Comparison of ENCODE assay signal across 1 cellular context in the genomic region with DNA sequence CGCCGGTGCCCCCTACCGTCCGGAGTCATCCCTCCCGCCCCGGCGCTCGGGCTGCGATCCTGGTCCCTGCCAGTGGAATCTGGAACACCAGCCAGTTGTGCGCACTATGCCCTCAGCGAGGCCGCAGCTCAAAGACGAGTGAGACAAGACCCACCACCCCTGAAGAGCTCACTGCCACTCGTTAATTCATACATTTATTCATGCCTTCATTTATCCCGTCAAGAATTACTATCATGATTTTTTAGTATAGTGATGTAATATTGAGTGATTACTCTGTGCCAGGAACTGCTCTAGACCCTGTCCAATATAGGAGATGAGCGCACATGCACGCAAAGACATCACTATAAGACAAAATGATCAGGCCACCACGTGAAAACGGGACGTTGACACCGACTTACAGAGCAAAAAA.
A peak's percentile ranks its signal among the peaks of the same experiment; 100 is the strongest.
TF ChIP-seq lines count a peak whose summit lies in the region.

No MANE protein-coding gene starts in this region.

TF ChIP-seq in HepG2, 621 proteins besides CTCF, POLR2A, EP300 and RAD21 (continued from another document and continues in another):
- TF ChIP-seq ZBTB7A (CRISPR knock-in tag; IDR thresholded peaks at IDR 0.05) (no peak), JUND (CRISPR knock-in tag; IDR thresholded peaks at IDR 0.05) (no peak; the same call in 1 of the 2 replicates), PPARG (CRISPR knock-in tag; conservative IDR thresholded peaks at IDR 0.05) (0 out of 2 replicates have a peak, but pooled peaks have one; percentile 15), GABPA (IDR thresholded peaks at IDR 0.05; ENCODE audit: low read depth, low read length) (no peak), GABPA (CRISPR knock-in tag; IDR thresholded peaks at IDR 0.05; ENCODE audit: low read depth) (no peak), TAF1 (CRISPR knock-in tag; IDR thresholded peaks at IDR 0.05) (no peak), ZNF3 (CRISPR knock-in tag; IDR thresholded peaks at IDR 0.05) (no peak), POGZ (CRISPR knock-in tag; IDR thresholded peaks at IDR 0.05) (no peak), ZNF17 (CRISPR knock-in tag; IDR thresholded peaks at IDR 0.05) (no peak), ZSCAN21 (CRISPR knock-in tag; IDR thresholded peaks at IDR 0.05; ENCODE audit: borderline replicate concordance) (no peak), ZNF354B (CRISPR knock-in tag; IDR thresholded peaks at IDR 0.05) (no peak), ZNF546 (CRISPR knock-in tag; conservative IDR thresholded peaks at IDR 0.05) (no peak), SRSF1 (optimal IDR thresholded peaks at IDR 0.05; ENCODE audit: low read depth, low read length) (no peak), TGIF2 (CRISPR knock-in tag; IDR thresholded peaks at IDR 0.05) (no peak; the same call in 1 of the 2 replicates), RNF2 (conservative IDR thresholded peaks at IDR 0.05; ENCODE audit: low read depth) (no peak), ZNF430 (CRISPR knock-in tag; IDR thresholded peaks at IDR 0.05) (no peak), ZNF83 (CRISPR knock-in tag; IDR thresholded peaks at IDR 0.05; ENCODE audit: borderline replicate concordance) (no peak), CHD2 (IDR thresholded peaks at IDR 0.05; ENCODE audit: low read depth, low read length) (no peak), JUNB (CRISPR knock-in tag; IDR thresholded peaks at IDR 0.05; ENCODE audit: borderline replicate concordance) (no peak), ZNF749 (CRISPR knock-in tag; IDR thresholded peaks at IDR 0.05; ENCODE audit: borderline replicate concordance) (no peak), STAT5B (CRISPR knock-in tag; IDR thresholded peaks at IDR 0.05) (no peak), MIER2 (CRISPR knock-in tag; IDR thresholded peaks at IDR 0.05) (peak; percentile 45; the same call in 1 of the 2 replicates), HOXA7 (CRISPR knock-in tag; IDR thresholded peaks at IDR 0.05) (no peak), ZNF777 (CRISPR knock-in tag; IDR thresholded peaks at IDR 0.05) (no peak), TBX3 (IDR thresholded peaks at IDR 0.05; ENCODE audit: borderline replicate concordance) (no peak), ZMYM4 (CRISPR knock-in tag; IDR thresholded peaks at IDR 0.05) (no peak), PHF8 (CRISPR knock-in tag; IDR thresholded peaks at IDR 0.05) (no peak), MED8 (CRISPR knock-in tag; IDR thresholded peaks at IDR 0.05; ENCODE audit: insufficient replicate concordance) (no peak), ZFX (CRISPR knock-in tag; IDR thresholded peaks at IDR 0.05; ENCODE audit: low read depth) (no peak), ZNF746 (CRISPR knock-in tag; IDR thresholded peaks at IDR 0.05) (no peak), ELF3 (CRISPR knock-in tag; IDR thresholded peaks at IDR 0.05) (no peak), ZNF773 (CRISPR knock-in tag; IDR thresholded peaks at IDR 0.05; ENCODE audit: borderline replicate concordance) (0 out of 2 replicates have a peak, but pooled peaks have one; percentile 8)
- TF ChIP-seq, protein P1, sequence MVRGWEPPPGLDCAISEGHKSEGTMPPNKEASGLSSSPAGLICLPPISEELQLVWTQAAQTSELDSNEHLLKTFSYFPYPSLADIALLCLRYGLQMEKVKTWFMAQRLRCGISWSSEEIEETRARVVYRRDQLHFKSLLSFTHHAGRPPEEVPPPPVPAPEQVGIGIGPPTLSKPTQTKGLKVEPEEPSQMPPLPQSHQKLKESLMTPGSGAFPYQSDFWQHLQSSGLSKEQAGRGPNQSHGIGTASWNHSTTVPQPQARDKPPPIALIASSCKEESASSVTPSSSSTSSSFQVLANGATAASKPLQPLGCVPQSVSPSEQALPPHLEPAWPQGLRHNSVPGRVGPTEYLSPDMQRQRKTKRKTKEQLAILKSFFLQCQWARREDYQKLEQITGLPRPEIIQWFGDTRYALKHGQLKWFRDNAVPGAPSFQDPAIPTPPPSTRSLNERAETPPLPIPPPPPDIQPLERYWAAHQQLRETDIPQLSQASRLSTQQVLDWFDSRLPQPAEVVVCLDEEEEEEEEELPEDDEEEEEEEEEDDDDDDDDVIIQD (CRISPR knock-in tag; IDR thresholded peaks at IDR 0.05; ENCODE audit: low read depth), result no peak
- TF ChIP-seq, protein P2, sequence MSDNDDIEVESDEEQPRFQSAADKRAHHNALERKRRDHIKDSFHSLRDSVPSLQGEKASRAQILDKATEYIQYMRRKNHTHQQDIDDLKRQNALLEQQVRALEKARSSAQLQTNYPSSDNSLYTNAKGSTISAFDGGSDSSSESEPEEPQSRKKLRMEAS (IDR thresholded peaks at IDR 0.05), result no peak
- TF ChIP-seq, protein P3, sequence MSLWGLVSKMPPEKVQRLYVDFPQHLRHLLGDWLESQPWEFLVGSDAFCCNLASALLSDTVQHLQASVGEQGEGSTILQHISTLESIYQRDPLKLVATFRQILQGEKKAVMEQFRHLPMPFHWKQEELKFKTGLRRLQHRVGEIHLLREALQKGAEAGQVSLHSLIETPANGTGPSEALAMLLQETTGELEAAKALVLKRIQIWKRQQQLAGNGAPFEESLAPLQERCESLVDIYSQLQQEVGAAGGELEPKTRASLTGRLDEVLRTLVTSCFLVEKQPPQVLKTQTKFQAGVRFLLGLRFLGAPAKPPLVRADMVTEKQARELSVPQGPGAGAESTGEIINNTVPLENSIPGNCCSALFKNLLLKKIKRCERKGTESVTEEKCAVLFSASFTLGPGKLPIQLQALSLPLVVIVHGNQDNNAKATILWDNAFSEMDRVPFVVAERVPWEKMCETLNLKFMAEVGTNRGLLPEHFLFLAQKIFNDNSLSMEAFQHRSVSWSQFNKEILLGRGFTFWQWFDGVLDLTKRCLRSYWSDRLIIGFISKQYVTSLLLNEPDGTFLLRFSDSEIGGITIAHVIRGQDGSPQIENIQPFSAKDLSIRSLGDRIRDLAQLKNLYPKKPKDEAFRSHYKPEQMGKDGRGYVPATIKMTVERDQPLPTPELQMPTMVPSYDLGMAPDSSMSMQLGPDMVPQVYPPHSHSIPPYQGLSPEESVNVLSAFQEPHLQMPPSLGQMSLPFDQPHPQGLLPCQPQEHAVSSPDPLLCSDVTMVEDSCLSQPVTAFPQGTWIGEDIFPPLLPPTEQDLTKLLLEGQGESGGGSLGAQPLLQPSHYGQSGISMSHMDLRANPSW (CRISPR knock-in tag; IDR thresholded peaks at IDR 0.05; ENCODE audit: borderline replicate concordance), result no peak
- TF ChIP-seq, protein P4, sequence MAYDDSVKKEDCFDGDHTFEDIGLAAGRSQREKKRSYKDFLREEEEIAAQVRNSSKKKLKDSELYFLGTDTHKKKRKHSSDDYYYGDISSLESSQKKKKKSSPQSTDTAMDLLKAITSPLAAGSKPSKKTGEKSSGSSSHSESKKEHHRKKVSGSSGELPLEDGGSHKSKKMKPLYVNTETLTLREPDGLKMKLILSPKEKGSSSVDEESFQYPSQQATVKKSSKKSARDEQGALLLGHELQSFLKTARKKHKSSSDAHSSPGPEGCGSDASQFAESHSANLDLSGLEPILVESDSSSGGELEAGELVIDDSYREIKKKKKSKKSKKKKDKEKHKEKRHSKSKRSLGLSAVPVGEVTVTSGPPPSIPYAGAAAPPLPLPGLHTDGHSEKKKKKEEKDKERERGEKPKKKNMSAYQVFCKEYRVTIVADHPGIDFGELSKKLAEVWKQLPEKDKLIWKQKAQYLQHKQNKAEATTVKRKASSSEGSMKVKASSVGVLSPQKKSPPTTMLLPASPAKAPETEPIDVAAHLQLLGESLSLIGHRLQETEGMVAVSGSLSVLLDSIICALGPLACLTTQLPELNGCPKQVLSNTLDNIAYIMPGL (CRISPR knock-in tag; IDR thresholded peaks at IDR 0.05; ENCODE audit: borderline replicate concordance in 1 of 2, low read depth in 1 of 2), result no peak; a peak in 2 of 4 replicates
- TF ChIP-seq, protein P5, sequence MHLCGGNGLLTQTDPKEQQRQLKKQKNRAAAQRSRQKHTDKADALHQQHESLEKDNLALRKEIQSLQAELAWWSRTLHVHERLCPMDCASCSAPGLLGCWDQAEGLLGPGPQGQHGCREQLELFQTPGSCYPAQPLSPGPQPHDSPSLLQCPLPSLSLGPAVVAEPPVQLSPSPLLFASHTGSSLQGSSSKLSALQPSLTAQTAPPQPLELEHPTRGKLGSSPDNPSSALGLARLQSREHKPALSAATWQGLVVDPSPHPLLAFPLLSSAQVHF (CRISPR knock-in tag; IDR thresholded peaks at IDR 0.05), result no peak
- TF ChIP-seq, protein P6, sequence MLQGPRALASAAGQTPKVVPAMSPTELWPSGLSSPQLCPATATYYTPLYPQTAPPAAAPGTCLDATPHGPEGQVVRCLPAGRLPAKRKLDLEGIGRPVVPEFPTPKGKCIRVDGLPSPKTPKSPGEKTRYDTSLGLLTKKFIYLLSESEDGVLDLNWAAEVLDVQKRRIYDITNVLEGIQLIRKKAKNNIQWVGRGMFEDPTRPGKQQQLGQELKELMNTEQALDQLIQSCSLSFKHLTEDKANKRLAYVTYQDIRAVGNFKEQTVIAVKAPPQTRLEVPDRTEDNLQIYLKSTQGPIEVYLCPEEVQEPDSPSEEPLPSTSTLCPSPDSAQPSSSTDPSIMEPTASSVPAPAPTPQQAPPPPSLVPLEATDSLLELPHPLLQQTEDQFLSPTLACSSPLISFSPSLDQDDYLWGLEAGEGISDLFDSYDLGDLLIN (CRISPR knock-in tag; IDR thresholded peaks at IDR 0.05; ENCODE audit: borderline replicate concordance), result no peak
- TF ChIP-seq, protein P7, sequence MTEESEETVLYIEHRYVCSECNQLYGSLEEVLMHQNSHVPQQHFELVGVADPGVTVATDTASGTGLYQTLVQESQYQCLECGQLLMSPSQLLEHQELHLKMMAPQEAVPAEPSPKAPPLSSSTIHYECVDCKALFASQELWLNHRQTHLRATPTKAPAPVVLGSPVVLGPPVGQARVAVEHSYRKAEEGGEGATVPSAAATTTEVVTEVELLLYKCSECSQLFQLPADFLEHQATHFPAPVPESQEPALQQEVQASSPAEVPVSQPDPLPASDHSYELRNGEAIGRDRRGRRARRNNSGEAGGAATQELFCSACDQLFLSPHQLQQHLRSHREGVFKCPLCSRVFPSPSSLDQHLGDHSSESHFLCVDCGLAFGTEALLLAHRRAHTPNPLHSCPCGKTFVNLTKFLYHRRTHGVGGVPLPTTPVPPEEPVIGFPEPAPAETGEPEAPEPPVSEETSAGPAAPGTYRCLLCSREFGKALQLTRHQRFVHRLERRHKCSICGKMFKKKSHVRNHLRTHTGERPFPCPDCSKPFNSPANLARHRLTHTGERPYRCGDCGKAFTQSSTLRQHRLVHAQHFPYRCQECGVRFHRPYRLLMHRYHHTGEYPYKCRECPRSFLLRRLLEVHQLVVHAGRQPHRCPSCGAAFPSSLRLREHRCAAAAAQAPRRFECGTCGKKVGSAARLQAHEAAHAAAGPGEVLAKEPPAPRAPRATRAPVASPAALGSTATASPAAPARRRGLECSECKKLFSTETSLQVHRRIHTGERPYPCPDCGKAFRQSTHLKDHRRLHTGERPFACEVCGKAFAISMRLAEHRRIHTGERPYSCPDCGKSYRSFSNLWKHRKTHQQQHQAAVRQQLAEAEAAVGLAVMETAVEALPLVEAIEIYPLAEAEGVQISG (CRISPR knock-in tag; IDR thresholded peaks at IDR 0.05), result no peak
- TF ChIP-seq, protein P8, sequence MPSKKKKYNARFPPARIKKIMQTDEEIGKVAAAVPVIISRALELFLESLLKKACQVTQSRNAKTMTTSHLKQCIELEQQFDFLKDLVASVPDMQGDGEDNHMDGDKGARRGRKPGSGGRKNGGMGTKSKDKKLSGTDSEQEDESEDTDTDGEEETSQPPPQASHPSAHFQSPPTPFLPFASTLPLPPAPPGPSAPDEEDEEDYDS (CRISPR knock-in tag; IDR thresholded peaks at IDR 0.05), result no peak
- TF ChIP-seq, protein P9, sequence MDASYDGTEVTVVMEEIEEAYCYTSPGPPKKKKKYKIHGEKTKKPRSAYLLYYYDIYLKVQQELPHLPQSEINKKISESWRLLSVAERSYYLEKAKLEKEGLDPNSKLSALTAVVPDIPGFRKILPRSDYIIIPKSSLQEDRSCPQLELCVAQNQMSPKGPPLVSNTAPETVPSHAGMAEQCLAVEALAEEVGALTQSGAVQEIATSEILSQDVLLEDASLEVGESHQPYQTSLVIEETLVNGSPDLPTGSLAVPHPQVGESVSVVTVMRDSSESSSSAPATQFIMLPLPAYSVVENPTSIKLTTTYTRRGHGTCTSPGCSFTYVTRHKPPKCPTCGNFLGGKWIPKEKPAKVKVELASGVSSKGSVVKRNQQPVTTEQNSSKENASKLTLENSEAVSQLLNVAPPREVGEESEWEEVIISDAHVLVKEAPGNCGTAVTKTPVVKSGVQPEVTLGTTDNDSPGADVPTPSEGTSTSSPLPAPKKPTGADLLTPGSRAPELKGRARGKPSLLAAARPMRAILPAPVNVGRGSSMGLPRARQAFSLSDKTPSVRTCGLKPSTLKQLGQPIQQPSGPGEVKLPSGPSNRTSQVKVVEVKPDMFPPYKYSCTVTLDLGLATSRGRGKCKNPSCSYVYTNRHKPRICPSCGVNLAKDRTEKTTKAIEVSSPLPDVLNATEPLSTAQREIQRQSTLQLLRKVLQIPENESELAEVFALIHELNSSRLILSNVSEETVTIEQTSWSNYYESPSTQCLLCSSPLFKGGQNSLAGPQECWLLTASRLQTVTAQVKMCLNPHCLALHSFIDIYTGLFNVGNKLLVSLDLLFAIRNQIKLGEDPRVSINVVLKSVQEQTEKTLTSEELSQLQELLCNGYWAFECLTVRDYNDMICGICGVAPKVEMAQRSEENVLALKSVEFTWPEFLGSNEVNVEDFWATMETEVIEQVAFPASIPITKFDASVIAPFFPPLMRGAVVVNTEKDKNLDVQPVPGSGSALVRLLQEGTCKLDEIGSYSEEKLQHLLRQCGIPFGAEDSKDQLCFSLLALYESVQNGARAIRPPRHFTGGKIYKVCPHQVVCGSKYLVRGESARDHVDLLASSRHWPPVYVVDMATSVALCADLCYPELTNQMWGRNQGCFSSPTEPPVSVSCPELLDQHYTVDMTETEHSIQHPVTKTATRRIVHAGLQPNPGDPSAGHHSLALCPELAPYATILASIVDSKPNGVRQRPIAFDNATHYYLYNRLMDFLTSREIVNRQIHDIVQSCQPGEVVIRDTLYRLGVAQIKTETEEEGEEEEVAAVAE (CRISPR knock-in tag; IDR thresholded peaks at IDR 0.05; ENCODE audit: borderline replicate concordance), result no peak
- TF ChIP-seq, protein P10, sequence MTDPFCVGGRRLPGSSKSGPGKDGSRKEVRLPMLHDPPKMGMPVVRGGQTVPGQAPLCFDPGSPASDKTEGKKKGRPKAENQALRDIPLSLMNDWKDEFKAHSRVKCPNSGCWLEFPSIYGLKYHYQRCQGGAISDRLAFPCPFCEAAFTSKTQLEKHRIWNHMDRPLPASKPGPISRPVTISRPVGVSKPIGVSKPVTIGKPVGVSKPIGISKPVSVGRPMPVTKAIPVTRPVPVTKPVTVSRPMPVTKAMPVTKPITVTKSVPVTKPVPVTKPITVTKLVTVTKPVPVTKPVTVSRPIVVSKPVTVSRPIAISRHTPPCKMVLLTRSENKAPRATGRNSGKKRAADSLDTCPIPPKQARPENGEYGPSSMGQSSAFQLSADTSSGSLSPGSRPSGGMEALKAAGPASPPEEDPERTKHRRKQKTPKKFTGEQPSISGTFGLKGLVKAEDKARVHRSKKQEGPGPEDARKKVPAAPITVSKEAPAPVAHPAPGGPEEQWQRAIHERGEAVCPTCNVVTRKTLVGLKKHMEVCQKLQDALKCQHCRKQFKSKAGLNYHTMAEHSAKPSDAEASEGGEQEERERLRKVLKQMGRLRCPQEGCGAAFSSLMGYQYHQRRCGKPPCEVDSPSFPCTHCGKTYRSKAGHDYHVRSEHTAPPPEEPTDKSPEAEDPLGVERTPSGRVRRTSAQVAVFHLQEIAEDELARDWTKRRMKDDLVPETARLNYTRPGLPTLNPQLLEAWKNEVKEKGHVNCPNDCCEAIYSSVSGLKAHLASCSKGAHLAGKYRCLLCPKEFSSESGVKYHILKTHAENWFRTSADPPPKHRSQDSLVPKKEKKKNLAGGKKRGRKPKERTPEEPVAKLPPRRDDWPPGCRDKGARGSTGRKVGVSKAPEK (CRISPR knock-in tag; IDR thresholded peaks at IDR 0.05; ENCODE audit: borderline replicate concordance), result no peak
